Comparison of ENCODE assay signal across 12 cellular contexts in the genomic region with DNA sequence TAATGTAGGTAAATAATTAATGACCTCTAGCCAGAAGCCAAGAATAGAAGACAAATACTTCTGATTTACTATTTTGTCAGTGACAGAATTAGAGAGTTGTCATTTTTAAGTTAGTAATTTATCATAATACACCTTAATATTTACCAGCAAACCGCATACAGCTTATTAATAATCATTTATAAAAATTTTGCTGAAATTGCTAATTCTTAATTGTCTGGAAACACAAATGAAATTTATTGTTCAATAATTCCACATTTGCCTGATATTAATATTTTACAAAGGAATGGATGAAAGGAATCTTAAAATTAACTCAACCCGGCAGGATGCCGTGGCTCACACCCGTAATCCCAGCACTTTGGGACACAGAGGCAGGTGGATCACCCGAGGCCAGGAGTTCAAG. TPM values are rescaled to one million over a fixed set of nuclear protein-coding genes. Genes with fewer than 3 reads are reported as not detected.
"Had no signal": no experiment of that assay in that cellular context is flagged by ENCODE, and none has a peak within 500 bp of the region (broad histone marks: within the 10 kb centered on the region; RNA-seq: fewer than 3 reads in every experiment).

No MANE protein-coding gene starts in this region.

- H2AFZ ChIP-seq: GM23248, GM23338 had no signal

- H3K9ac ChIP-seq: GM23248 had no signal

- H3K4me3 ChIP-seq: GM23248, HAP-1 had no signal

- FAIRE-seq: H1, H54 had no signal

- H3K9me3 ChIP-seq: HAP-1 had no signal

- H3K27ac ChIP-seq: GM23248 had no signal

- H3K36me3 ChIP-seq: HAP-1 had no signal

- ATAC-seq: HCT116 had no signal

- DNase-seq: GM23248, GOT3, H7, H9, HCEC 1CT, HFFc6 had no signal

RNA-seq across cellular contexts. Expression of gene PROM1, which starts 44.7 kb away (rescaled TPM):
- total RNA-seq: GM23248, H4 had no signal
- polyA plus RNA-seq: GM23248 had no signal
